ENCODE assay signal across 23 cellular contexts in the genomic region with DNA sequence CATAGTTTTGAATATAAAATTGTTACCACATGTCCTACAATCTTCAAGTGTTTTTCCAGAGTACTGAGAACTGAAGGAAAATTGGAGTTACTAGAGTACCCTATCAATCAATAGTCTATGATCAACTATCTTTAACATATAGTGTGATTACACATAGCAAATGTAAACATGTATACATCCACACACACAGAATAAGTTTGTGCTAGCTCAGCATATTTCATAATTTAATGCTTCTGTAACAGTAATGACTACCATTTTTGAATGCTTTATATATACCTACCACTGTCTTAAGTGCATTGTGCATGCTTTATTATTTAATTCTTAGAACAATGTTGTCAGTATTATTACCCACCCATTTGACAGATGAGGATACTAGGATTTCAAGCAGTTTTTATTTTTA.
"Had no signal": no experiment of that assay in that cellular context is flagged by ENCODE, and none has a peak within 500 bp of the region (broad histone marks: within the 10 kb centered on the region; RNA-seq: fewer than 3 reads in every experiment).

No MANE protein-coding gene starts in this region.

- FAIRE-seq: endothelial cell of umbilical vein had no signal

- H3K27me3 ChIP-seq: dorsolateral prefrontal cortex, esophagus muscularis mucosa, foreskin keratinocyte, gastroesophageal sphincter, heart left ventricle, hepatocyte, left lung had no signal

- H3K4me1 Mint-ChIP-seq: immature natural killer cell, naive B cell had no signal

- ATAC-seq: foreskin keratinocyte, gastroesophageal sphincter, heart left ventricle, left lung, left ventricle myocardium superior, lower lobe of right lung, mucosa of descending colon had no signal

- H3K36me3 ChIP-seq: esophagus muscularis mucosa, gastroesophageal sphincter, heart left ventricle, left lung, lower lobe of right lung had no signal

- H3K27ac Mint-ChIP-seq: immature natural killer cell, mesothelial cell of epicardium, naive B cell had no signal

- H3K9me3 ChIP-seq: esophagus muscularis mucosa, gastroesophageal sphincter, heart left ventricle, left lung, lower lobe of right lung, mucosa of descending colon had no signal

- H2AFZ ChIP-seq: hepatocyte had no signal

- DNase-seq: dermis blood vessel endothelial cell; dorsolateral prefrontal cortex; effector CD4-positive, alpha-beta T cell; effector memory CD4-positive, alpha-beta T cell; foreskin keratinocyte; heart left ventricle; hypothalamus; immature natural killer cell; islet precursor cell; kidney; kidney glomerular epithelial cell; left lung; left ventricle myocardium superior; lower lobe of right lung; mesenchymal stem cell; mucosa of descending colon; naive B cell had no signal

- H3K4me3 Mint-ChIP-seq: immature natural killer cell, mesothelial cell of epicardium, naive B cell had no signal

- H3K4me3 ChIP-seq: coronary artery, dorsolateral prefrontal cortex, esophagus muscularis mucosa, gastroesophageal sphincter, heart left ventricle, hepatocyte, left lung, lower lobe of right lung, mucosa of descending colon had no signal

- H3K9me3 Mint-ChIP-seq: mesothelial cell of epicardium had no signal

- H3K79me2 ChIP-seq: hepatocyte had no signal

- H3K27me3 Mint-ChIP-seq: naive B cell had no signal

- H3K36me3 Mint-ChIP-seq: immature natural killer cell, mesothelial cell of epicardium, naive B cell had no signal

- H3K4me2 ChIP-seq: hepatocyte had no signal

- H3K27ac ChIP-seq: coronary artery, dorsolateral prefrontal cortex, esophagus muscularis mucosa, foreskin keratinocyte, gastroesophageal sphincter, heart left ventricle, hepatocyte, left lung, lower lobe of right lung had no signal

- H3K4me1 ChIP-seq: esophagus muscularis mucosa, foreskin keratinocyte, gastroesophageal sphincter, heart left ventricle, left lung, lower lobe of right lung had no signal
